1 cellular context compared by ENCODE assay signal in genomic region chr7:2106506-2106905, GRCh38.
TF ChIP-seq lines count a peak whose summit lies in the region.

No MANE protein-coding gene starts in this region.

TF ChIP-seq in H1, 55 proteins besides CTCF, POLR2A, EP300 and RAD21:
- TF ChIP-seq MAX (IDR thresholded peaks at IDR 0.05) = no peak
- TF ChIP-seq POU5F1 (IDR thresholded peaks at IDR 0.05; ENCODE audit: low read depth, low read length) = no peak
- TF ChIP-seq POLR2AphosphoS5 (IDR thresholded peaks at IDR 0.05; ENCODE audit: low read depth, low read length) = no peak
- no peak for TF ChIP-seq SIN3A (conservative IDR thresholded peaks at IDR 0.05 in 1 of 2, IDR thresholded peaks at IDR 0.05 in 1 of 2; ENCODE audit: low read depth in 1 of 2, low read length in 2 of 2)
- TF ChIP-seq CHD7 (IDR thresholded peaks at IDR 0.05; ENCODE audit: insufficient replicate concordance, low read length) = no peak
- no peak for TF ChIP-seq BRCA1 (IDR thresholded peaks at IDR 0.05; ENCODE audit: low read depth, low read length)
- TF ChIP-seq KDM5A (IDR thresholded peaks at IDR 0.05; ENCODE audit: low read length) = no peak
- TF ChIP-seq USF2 (IDR thresholded peaks at IDR 0.05; ENCODE audit: low read length) = no peak
- TF ChIP-seq ASH2L (IDR thresholded peaks at IDR 0.05; ENCODE audit: low read length) = no peak
- no peak for TF ChIP-seq EGR1 (IDR thresholded peaks at IDR 0.05; ENCODE audit: borderline replicate concordance, low read depth, low read length)
- TF ChIP-seq YY1 (IDR thresholded peaks at IDR 0.05; ENCODE audit: low read depth, low read length) = no peak
- no peak for TF ChIP-seq ATF3 (IDR thresholded peaks at IDR 0.05; ENCODE audit: insufficient read depth, low read depth, low read length)
- TF ChIP-seq KDM1A (IDR thresholded peaks at IDR 0.05; ENCODE audit: borderline replicate concordance, low read length) = no peak
- TF ChIP-seq CHD2 (IDR thresholded peaks at IDR 0.05; ENCODE audit: low read length) = no peak
- TF ChIP-seq CBX5 (IDR thresholded peaks at IDR 0.05; ENCODE audit: low read depth, low read length) = no peak
- no peak for TF ChIP-seq CTBP2 (IDR thresholded peaks at IDR 0.05; ENCODE audit: borderline replicate concordance, insufficient read depth, insufficient read length, low read length)
